In the genomic region with DNA sequence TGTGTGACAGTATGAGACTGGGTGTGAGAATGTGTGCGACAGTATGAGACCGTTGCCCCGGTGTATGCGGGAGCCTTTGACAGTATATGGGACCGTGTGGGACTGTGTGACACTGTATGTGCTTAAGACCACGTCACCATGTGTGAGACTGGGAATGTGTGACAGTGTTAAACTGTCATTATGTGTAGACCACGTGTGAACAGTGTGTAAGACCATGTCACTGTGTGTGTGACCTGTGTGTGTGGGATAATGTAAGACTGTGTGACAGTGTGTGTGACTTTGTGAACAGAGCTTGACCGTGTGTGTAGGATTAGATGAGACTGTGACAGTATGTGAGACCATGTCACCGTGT, we compare ENCODE assay signal across 8 cellular contexts. TPM values are rescaled to one million over a fixed set of nuclear protein-coding genes. Genes with fewer than 3 reads are reported as not detected.
DNase-seq lines count a peak whose midpoint lies in the region; ATAC-seq, FAIRE-seq and TF ChIP-seq lines count a peak whose summit lies in the region.

No MANE protein-coding gene starts in this region.

- H3K27me3 Mint-ChIP-seq in progenitor cell of endocrine pancreas, result no peaks in the 10 kb centered on the region

- H3K4me3 ChIP-seq in NT2/D1 (ENCODE audit: insufficient read length, low read depth) (peak overlapping the region; percentile 84), endothelial cell of umbilical vein (replicated peaks in 1 of 3; ENCODE audit: insufficient read depth in 1 of 3, low read depth in 1 of 3, low read length in 3 of 3) (peak overlapping the region in 2 of 3 experiments; percentile 53 to 81)

- no peaks in the 10 kb centered on the region for H4K20me1 ChIP-seq in endothelial cell of umbilical vein (replicated peaks; ENCODE audit: control insufficient read depth, extremely low read depth, insufficient read depth, low read length)

- no peak overlapping the region for H3K27ac ChIP-seq in endothelial cell of umbilical vein (ENCODE audit: insufficient read depth, low read depth, low read length)

- TF ChIP-seq CTCF in endothelial cell of umbilical vein (IDR thresholded peaks at IDR 0.05; ENCODE audit: extremely low read depth in 1 of 2, insufficient read depth in 1 of 2, low read depth in 1 of 2, low read length in 2 of 2) (no peak), progenitor cell of endocrine pancreas (IDR thresholded peaks at IDR 0.05; ENCODE audit: unreplicated experiment) (no peak)

- H3K4me3 Mint-ChIP-seq in progenitor cell of endocrine pancreas (ENCODE audit: low read depth), result peak overlapping the region; percentile 90

- peaks cover 29% of the 10 kb centered on the region for H3K36me3 ChIP-seq in NT2/D1 (ENCODE audit: insufficient read depth, insufficient read length, low read length)
- peaks cover 0 to 13% of the 10 kb centered on the region in 2 experiments for H3K36me3 ChIP-seq in endothelial cell of umbilical vein (ENCODE audit: control insufficient read depth in 2 of 2, extremely low read depth in 1 of 2, insufficient read depth in 2 of 2, low read length in 2 of 2)

- TF ChIP-seq POLR2A in endothelial cell of umbilical vein (IDR thresholded peaks at IDR 0.05; ENCODE audit: low read depth, low read length), result no peak

- DNase-seq in NT2/D1 (ENCODE audit: low read depth, low spot score) (no peak), endothelial cell of umbilical vein (ENCODE audit: low read depth, low spot score) (no peak), progenitor cell of endocrine pancreas (ENCODE audit: low spot score, unreplicated experiment) (no peak), NCI-H1930 (lab: John Stamatoyannopoulos, UW) (no peak), NCI-H1436 (lab: John Stamatoyannopoulos, UW) (no peak)

- dilution Hi-C loops in endothelial cell of umbilical vein (cut with MboI; ENCODE audit: extremely low pct_ligation_motif_present, low sequenced_read_pairs), result no loop called here

- ATAC-seq in GM21381 (IDR thresholded peaks at IDR 0.05; ENCODE audit: unreplicated experiment) (peak; percentile 3), GM21423 (IDR thresholded peaks at IDR 0.05; ENCODE audit: unreplicated experiment) (no peak), HG02970 (IDR thresholded peaks at IDR 0.05; ENCODE audit: low FRiP score, unreplicated experiment) (no peak)

- intact Hi-C loops in endothelial cell of umbilical vein (cut with micrococcal nuclease), result loop anchor here (1.0 to 10.0 kb wide), 4 partner anchors 11 to 160 kb away; a partner anchor contains a TSS

- H3K79me2 ChIP-seq in endothelial cell of umbilical vein (ENCODE audit: control insufficient read depth, insufficient read depth, low read length), result no peaks in the 10 kb centered on the region

- CTCF ChIA-PET in endothelial cell of umbilical vein (lab: Charles Lee), result no interaction called here

- H3K36me3 Mint-ChIP-seq in progenitor cell of endocrine pancreas (ENCODE audit: insufficient read depth), result peaks cover 78% of the 10 kb centered on the region

- H3K9ac ChIP-seq in NT2/D1 (ENCODE audit: insufficient read length, low read depth) (peak overlapping the region; percentile 96), endothelial cell of umbilical vein (replicated peaks; ENCODE audit: extremely low read depth, insufficient read depth, low read length) (no peak overlapping the region)

- FAIRE-seq in endothelial cell of umbilical vein (lab: Jason Lieb, UNC), result no peak

- H3K9me3 ChIP-seq in NT2/D1 (ENCODE audit: insufficient read depth, low read length) (peaks cover 40% of the 10 kb centered on the region), endothelial cell of umbilical vein (replicated peaks; ENCODE audit: control insufficient read depth, insufficient read depth, low read length) (no peaks in the 10 kb centered on the region)

- H3K9me1 ChIP-seq in endothelial cell of umbilical vein (replicated peaks; ENCODE audit: control insufficient read depth, extremely low read depth, insufficient read depth, low read length), result no peaks in the 10 kb centered on the region

- peak overlapping the region; percentile 72 for H2AFZ ChIP-seq in endothelial cell of umbilical vein (ENCODE audit: low read depth, low read length)

- peaks cover 4% of the 10 kb centered on the region for H3K4me1 ChIP-seq in NT2/D1 (ENCODE audit: insufficient read depth, insufficient read length)
- peaks cover 8% of the 10 kb centered on the region for H3K4me1 ChIP-seq in endothelial cell of umbilical vein (ENCODE audit: control insufficient read depth, extremely low read depth, insufficient read depth, low read length)

- peaks cover 17% of the 10 kb centered on the region for H3K4me1 Mint-ChIP-seq in progenitor cell of endocrine pancreas (ENCODE audit: low read depth)

- peaks cover 62% of the 10 kb centered on the region for H3K9me3 Mint-ChIP-seq in progenitor cell of endocrine pancreas (ENCODE audit: low read depth)

- H3K27ac Mint-ChIP-seq in progenitor cell of endocrine pancreas, result peak overlapping the region; percentile 99

- TSS peak; percentile 32 for BruUV-seq in endothelial cell of umbilical vein (replicated peaks; lab: Mats Ljungman, UMichigan)

- POLR2A ChIA-PET in endothelial cell of umbilical vein (lab: Charles Lee), result no interaction called here

- no peaks in the 10 kb centered on the region for H3K27me3 ChIP-seq in NT2/D1 (ENCODE audit: insufficient read depth, insufficient read length)
- no peaks in the 10 kb centered on the region for H3K27me3 ChIP-seq in endothelial cell of umbilical vein (ENCODE audit: control insufficient read depth in 2 of 2, insufficient read depth in 2 of 2, low read length in 2 of 2)

- peak overlapping the region; percentile 32 for H3K4me2 ChIP-seq in endothelial cell of umbilical vein (ENCODE audit: insufficient read depth, low read length)

TF ChIP-seq in endothelial cell of umbilical vein, 7 proteins besides CTCF, POLR2A, EP300 and RAD21:
- TF ChIP-seq GATA2 (IDR thresholded peaks at IDR 0.05; ENCODE audit: insufficient read depth, insufficient read length, low read depth, low read length) (no peak), JUN (IDR thresholded peaks at IDR 0.05; ENCODE audit: borderline replicate concordance, insufficient read depth, insufficient read length, low read depth) (no peak), EZH2 (IDR thresholded peaks at IDR 0.05; ENCODE audit: borderline replicate concordance, low read depth, low read length, severe bottlenecking) (no peak), MYC (IDR thresholded peaks at IDR 0.05; ENCODE audit: low read depth, low read length) (no peak), POLR2AphosphoS5 (IDR thresholded peaks at IDR 0.05; ENCODE audit: insufficient read depth, low read depth, low read length) (no peak)
- TF ChIP-seq, protein P1, sequence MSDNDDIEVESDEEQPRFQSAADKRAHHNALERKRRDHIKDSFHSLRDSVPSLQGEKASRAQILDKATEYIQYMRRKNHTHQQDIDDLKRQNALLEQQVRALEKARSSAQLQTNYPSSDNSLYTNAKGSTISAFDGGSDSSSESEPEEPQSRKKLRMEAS (IDR thresholded peaks at IDR 0.05; ENCODE audit: insufficient read depth, insufficient read length), result no peak
TF ChIP-seq in endothelial cell of umbilical vein: peak in this region for 0.

RNA-seq across cellular contexts. Expression of a gene that starts 0.5 kb away (rescaled TPM):
- total RNA-seq in endothelial cell of umbilical vein (2.4 and 4.8 TPM in 2 replicates), progenitor cell of endocrine pancreas (10.1 and 11.3 TPM in 2 replicates)
- 0.99 TPM in 2 replicates for polyA plus RNA-seq in endothelial cell of umbilical vein
- polyA plus RNA-seq in endothelial cell of umbilical vein (2011; cell fraction: cytosol; rRNA removed), result 1.4 and 1.8 TPM in 2 replicates
- polyA plus RNA-seq in endothelial cell of umbilical vein (2011; cell fraction: nucleus; rRNA removed), result 3.0 and 20.3 TPM in 2 replicates
- polyA plus RNA-seq in endothelial cell of umbilical vein (2012), result 3.4 and 3.8 TPM in 2 replicates
- polyA minus RNA-seq in endothelial cell of umbilical vein, result 3.0 and 4.0 TPM in 2 replicates
- not detected for polyA minus RNA-seq in endothelial cell of umbilical vein (2011; cell fraction: cytosol; rRNA and poly(A)+ RNA removed)
- polyA minus RNA-seq in endothelial cell of umbilical vein (2011; cell fraction: nucleus; rRNA and poly(A)+ RNA removed), result 3.8 and 5.6 TPM in 2 replicates

RNA-seq across cellular contexts. Expression of a gene that starts 11.3 kb away (rescaled TPM):
- 2.2 and 2.9 TPM in 2 replicates for total RNA-seq in endothelial cell of umbilical vein
- 2.2 and 2.5 TPM in 2 replicates for polyA plus RNA-seq in endothelial cell of umbilical vein
- polyA plus RNA-seq in endothelial cell of umbilical vein (2011; cell fraction: cytosol; rRNA removed), result 1.8 and 2.1 TPM in 2 replicates
- 1.6 and 3.0 TPM in 2 replicates for polyA plus RNA-seq in endothelial cell of umbilical vein (2011; cell fraction: nucleus; rRNA removed)
- polyA plus RNA-seq in endothelial cell of umbilical vein (2012), result 1.5 and 2.7 TPM in 2 replicates
- 2.3 and 2.8 TPM in 2 replicates for polyA minus RNA-seq in endothelial cell of umbilical vein
- polyA minus RNA-seq in endothelial cell of umbilical vein (2011; cell fraction: cytosol; rRNA and poly(A)+ RNA removed), result not detected
- polyA minus RNA-seq in endothelial cell of umbilical vein (2011; cell fraction: nucleus; rRNA and poly(A)+ RNA removed), result 1.2 and 1.8 TPM in 2 replicates
- total RNA-seq in progenitor cell of endocrine pancreas, result 6.6 and 8.0 TPM in 2 replicates
